8 cellular contexts compared by ENCODE assay signal in the genomic region with DNA sequence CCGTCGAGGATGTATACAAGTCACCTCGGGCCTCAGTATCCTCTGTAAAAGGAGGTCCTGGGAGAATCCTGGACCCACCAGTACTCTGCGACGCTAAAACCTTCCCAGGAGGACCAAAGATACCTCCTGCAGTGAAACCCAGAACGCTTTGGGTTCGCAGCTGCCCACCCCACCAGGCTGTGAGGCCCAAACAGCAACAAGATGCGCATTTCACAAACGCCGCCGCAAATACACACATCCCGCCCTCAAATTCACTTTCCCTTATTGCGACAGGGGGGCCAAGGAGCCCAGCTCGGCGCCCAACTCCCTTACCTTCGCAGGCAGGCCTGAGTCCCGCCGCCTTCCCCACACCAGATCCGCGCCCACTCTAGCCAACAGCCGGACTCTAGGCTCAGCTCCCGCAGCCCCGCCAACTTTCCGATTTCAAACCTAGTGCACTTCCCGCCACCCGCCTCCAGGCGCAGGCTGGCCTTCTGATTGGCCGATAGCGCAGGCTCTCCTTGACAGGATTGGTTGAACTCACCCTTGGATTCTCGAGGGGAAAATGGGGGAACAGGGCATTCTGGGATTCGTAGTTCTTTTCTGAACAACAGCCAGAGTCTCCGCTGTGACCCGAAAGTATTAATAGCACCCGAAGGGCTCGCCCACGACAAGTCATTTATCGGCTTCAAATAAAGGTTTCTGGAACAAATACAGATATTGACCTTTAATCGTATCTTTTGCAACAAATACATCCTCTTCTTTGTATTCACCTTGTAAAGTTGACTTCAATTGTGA. TPM values are rescaled to one million over a fixed set of nuclear protein-coding genes. Genes with fewer than 3 reads are reported as not detected.
A peak's percentile ranks its signal among the peaks of the same experiment; 100 is the strongest.
DNase-seq lines count a peak whose midpoint lies in the region; ATAC-seq and TF ChIP-seq lines count a peak whose summit lies in the region.

A gene with protein sequence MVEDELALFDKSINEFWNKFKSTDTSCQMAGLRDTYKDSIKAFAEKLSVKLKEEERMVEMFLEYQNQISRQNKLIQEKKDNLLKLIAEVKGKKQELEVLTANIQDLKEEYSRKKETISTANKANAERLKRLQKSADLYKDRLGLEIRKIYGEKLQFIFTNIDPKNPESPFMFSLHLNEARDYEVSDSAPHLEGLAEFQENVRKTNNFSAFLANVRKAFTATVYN (minus strand): TSS at position 425 of the 777 bp plus-strand sequence. CDS start 911 bp downstream, outside the sequence.

- H3K4me1 ChIP-seq in right atrium auricular region: peaks cover 0 to 11% of the 10 kb centered on the region in 2 donors
- H3K4me1 ChIP-seq in psoas muscle: no peaks in the 10 kb centered on the region
- no peaks in the 10 kb centered on the region for H3K4me1 ChIP-seq in uterus

- TF ChIP-seq CTCF in right atrium auricular region (IDR thresholded peaks at IDR 0.05) (no peak), psoas muscle (IDR thresholded peaks at IDR 0.05) (peak; percentile 9), uterus (IDR thresholded peaks at IDR 0.05) (no peak)

- H3K36me3 Mint-ChIP-seq in T-helper 1 cell treated with Interleukin-12 subunit alpha and Interleukin-12 subunit beta and Interleukin-4 antibody, amounts not matched to agents 30 μg/mL and 1 μg/mL, for 36 hours (ENCODE audit: low read depth): peaks cover 19% of the 10 kb centered on the region

- TF ChIP-seq POLR2A in uterus (IDR thresholded peaks at IDR 0.05): no peak

- H3K27me3 Mint-ChIP-seq in T-helper 1 cell treated with Interleukin-12 subunit alpha and Interleukin-12 subunit beta and Interleukin-4 antibody, amounts not matched to agents 30 μg/mL and 1 μg/mL, for 36 hours (ENCODE audit: low read depth): peaks cover 31% of the 10 kb centered on the region

- ATAC-seq in GM18498 (IDR thresholded peaks at IDR 0.05; ENCODE audit: unreplicated experiment) (peak; percentile 100), HG02884 (IDR thresholded peaks at IDR 0.05; ENCODE audit: unreplicated experiment) (peak; percentile 100), psoas muscle (peak; percentile 97 to 100 (median 100))

- WGBS in psoas muscle, 3 donors: 1% methylated on average over 38 of the region's 38 CpGs

- peak within 1 kb of the TSS; percentile 39 to 60 for H3K4me3 ChIP-seq in right atrium auricular region
- H3K4me3 ChIP-seq in psoas muscle: peak within 1 kb of the TSS; percentile 65
- H3K4me3 ChIP-seq in uterus: peak within 1 kb of the TSS; percentile 32 to 45

- H3K27ac ChIP-seq in right atrium auricular region (no peak within 1 kb of the TSS), psoas muscle (no peak within 1 kb of the TSS), uterus (no peak within 1 kb of the TSS)

- DNase-seq in NCI-H1694 treated with DMSO at 0.1 percent for 48 hours (lab: John Stamatoyannopoulos, UW) (peak; percentile 94), amniotic stem cell (lab: John Stamatoyannopoulos, UW) (peak; percentile 70), right atrium auricular region (ENCODE audit: low spot score) (peak; percentile 90), psoas muscle (peak; percentile 86 to 93), uterus (peak; percentile 84 to 85)

- H3K36me3 ChIP-seq in right atrium auricular region (no peaks in the 10 kb centered on the region), psoas muscle (ENCODE audit: insufficient read depth in 1 of 2, low read depth in 1 of 2) (no peaks in the 10 kb centered on the region), uterus (no peaks in the 10 kb centered on the region)

- no peaks in the 10 kb centered on the region for H3K27me3 ChIP-seq in right atrium auricular region
- H3K27me3 ChIP-seq in psoas muscle (ENCODE audit: insufficient read depth in 3 of 3, low read length in 2 of 3): no peaks in the 10 kb centered on the region
- H3K27me3 ChIP-seq in uterus: no peaks in the 10 kb centered on the region

- no peaks in the 10 kb centered on the region for H3K9me3 Mint-ChIP-seq in T-helper 1 cell treated with Interleukin-12 subunit alpha and Interleukin-12 subunit beta and Interleukin-4 antibody, amounts not matched to agents 30 μg/mL and 1 μg/mL, for 36 hours

- peak within 1 kb of the TSS; percentile 99 for H3K4me3 Mint-ChIP-seq in T-helper 1 cell treated with Interleukin-12 subunit alpha and Interleukin-12 subunit beta and Interleukin-4 antibody, amounts not matched to agents 30 μg/mL and 1 μg/mL, for 36 hours

- intact Hi-C loops in psoas muscle (cut with DNase I): no loop called here
- intact Hi-C loops in uterus (cut with DNase I; ENCODE audit: low total_unique reads): no loop called here

- H3K9me3 ChIP-seq in right atrium auricular region (no peaks in the 10 kb centered on the region), psoas muscle (no peaks in the 10 kb centered on the region), uterus (no peaks in the 10 kb centered on the region)

- peak within 1 kb of the TSS; percentile 94 for H3K27ac Mint-ChIP-seq in T-helper 1 cell treated with Interleukin-12 subunit alpha and Interleukin-12 subunit beta and Interleukin-4 antibody, amounts not matched to agents 30 μg/mL and 1 μg/mL, for 36 hours

- peaks cover 20% of the 10 kb centered on the region for H3K4me1 Mint-ChIP-seq in T-helper 1 cell treated with Interleukin-12 subunit alpha and Interleukin-12 subunit beta and Interleukin-4 antibody, amounts not matched to agents 30 μg/mL and 1 μg/mL, for 36 hours (ENCODE audit: low read depth)

RNA-seq across cellular contexts. Expression of the gene that starts here (rescaled TPM):
- total RNA-seq in right atrium auricular region (1 to 10 TPM in 1 of 2 donors, not detected in 1; 1.9 TPM), psoas muscle (under 1 TPM in 2 of 4 donors, not detected in 2; 0.18 to 0.19 TPM), uterus (1 to 10 TPM in 1 of 4 donors, under 1 TPM in 1, not detected in 2; 0.43 to 9.5 TPM)
- polyA plus RNA-seq in psoas muscle: under 1 TPM in 2 of 3 donors, not detected in 1; 0.21 to 0.29 TPM

Comparison
In these comparisons a context has a peak if more than half of its experiments do, and no peak if none do; other contexts are left out.
1. Peak in DNase-seq, ATAC-seq and H3K4me3 ChIP-seq in psoas muscle; RNA of the gene not detected or under 1 TPM.